Comparison of ENCODE assay signal across 9 cellular contexts in genomic region chr15:66940368-66940767, GRCh38.
DNase-seq lines count a peak whose midpoint lies in the region; ATAC-seq and TF ChIP-seq lines count a peak whose summit lies in the region.
"Had no signal": no experiment of that assay in that cellular context is flagged by ENCODE, and none has a peak within 500 bp of the region (broad histone marks: within the 10 kb centered on the region; RNA-seq: fewer than 3 reads in every experiment).

No MANE protein-coding gene starts in this region.

- no peak overlapping the region for H3K27ac Mint-ChIP-seq in activated naive CD4-positive, alpha-beta T cell treated with anti-CD3 and anti-CD28 coated beads for 36 hours
- H3K27ac Mint-ChIP-seq in activated T-cell treated with anti-CD3 and anti-CD28 coated beads, Interleukin-2, amount 50 U/mL, for 72 hours: no peak overlapping the region
- peak overlapping the region; percentile 21 for H3K27ac Mint-ChIP-seq in stimulated activated memory B cell treated with anti-CD40 and anti-IgM and Interleukin-4, amounts not matched to agents 10 μg/mL and 1 μg/mL and 100 μg/mL, for 72 hours

- ATAC-seq in HG02759 (IDR thresholded peaks at IDR 0.05; ENCODE audit: unreplicated experiment) (peak; percentile 75), GM21786 (IDR thresholded peaks at IDR 0.05; ENCODE audit: unreplicated experiment) (no peak)
- peak; percentile 86 to 92 for ATAC-seq in activated T-cell treated with anti-CD3 and anti-CD28 coated beads, Interleukin-2, amount 50 U/mL, for 72 hours (replicated peaks in 1 of 2)
- peak; percentile 77 for ATAC-seq in stimulated activated memory B cell treated with anti-CD40 and anti-IgM and Interleukin-4, amounts not matched to agents 10 μg/mL and 1 μg/mL and 100 μg/mL, for 72 hours

- no peaks in the 10 kb centered on the region for H3K27me3 ChIP-seq in BE2C

- no peaks in the 10 kb centered on the region for H3K36me3 Mint-ChIP-seq in activated naive CD4-positive, alpha-beta T cell treated with anti-CD3 and anti-CD28 coated beads for 36 hours (ENCODE audit: low read depth)
- peaks cover 2 to 4% of the 10 kb centered on the region in 2 donors for H3K36me3 Mint-ChIP-seq in activated T-cell treated with anti-CD3 and anti-CD28 coated beads, Interleukin-2, amount 50 U/mL, for 72 hours (ENCODE audit: insufficient read depth in 2 of 2)
- H3K36me3 Mint-ChIP-seq in stimulated activated memory B cell treated with anti-CD40 and anti-IgM and Interleukin-4, amounts not matched to agents 10 μg/mL and 1 μg/mL and 100 μg/mL, for 72 hours: no peaks in the 10 kb centered on the region

- CTCF ChIA-PET in activated naive CD4-positive, alpha-beta T cell treated with anti-CD3 and anti-CD28 coated beads for 36 hours (lab: Charles Lee): interaction anchor here (1.3 to 1.7 kb wide), 3 partner anchors 9 to 315 kb away, joined by 3 to 4 read pairs (median 3); no protein-coding TSS in a partner anchor

- no peaks in the 10 kb centered on the region for H3K9me3 ChIP-seq in BE2C

- no peaks in the 10 kb centered on the region for H3K4me1 ChIP-seq in BE2C

- no peak overlapping the region for H3K4me3 ChIP-seq in BE2C (ENCODE audit: low read depth, low read length)

- no peak overlapping the region for H3K4me3 Mint-ChIP-seq in activated naive CD4-positive, alpha-beta T cell treated with anti-CD3 and anti-CD28 coated beads for 36 hours
- H3K4me3 Mint-ChIP-seq in activated T-cell treated with anti-CD3 and anti-CD28 coated beads, Interleukin-2, amount 50 U/mL, for 72 hours: peak overlapping the region in 1 of 2 donors; percentile 22
- H3K4me3 Mint-ChIP-seq in stimulated activated memory B cell treated with anti-CD40 and anti-IgM and Interleukin-4, amounts not matched to agents 10 μg/mL and 1 μg/mL and 100 μg/mL, for 72 hours: no peak overlapping the region

- H3K27me3 Mint-ChIP-seq in activated naive CD4-positive, alpha-beta T cell treated with anti-CD3 and anti-CD28 coated beads for 36 hours (ENCODE audit: low read depth): peaks cover 3% of the 10 kb centered on the region
- H3K27me3 Mint-ChIP-seq in activated T-cell treated with anti-CD3 and anti-CD28 coated beads, Interleukin-2, amount 50 U/mL, for 72 hours (ENCODE audit: low read depth): peaks cover 20% of the 10 kb centered on the region
- H3K27me3 Mint-ChIP-seq in stimulated activated memory B cell treated with anti-CD40 and anti-IgM and Interleukin-4, amounts not matched to agents 10 μg/mL and 1 μg/mL and 100 μg/mL, for 72 hours: peaks cover 21% of the 10 kb centered on the region

- DNase-seq in activated naive CD4-positive, alpha-beta T cell treated with anti-CD3 and anti-CD28 coated beads for 36 hours: peak; percentile 22
- DNase-seq in activated naive CD4-positive, alpha-beta T cell treated with anti-CD3 and anti-CD28 coated beads, Interleukin-2, amount 50 U/mL, for 16 hours: no peak
- peak; percentile 19 to 45 for DNase-seq in activated T-cell treated with anti-CD3 and anti-CD28 coated beads, Interleukin-2, amount 50 U/mL, for 72 hours
- DNase-seq in C1 segment of cervical spinal cord (lab: John Stamatoyannopoulos, UW) (no peak), BE2C (no peak)
- DNase-seq: SHP77 treated with DMSO at 0.1 percent for 48 hours had no signal

- no peaks in the 10 kb centered on the region for H3K36me3 ChIP-seq in BE2C

- intact Hi-C loops in activated naive CD4-positive, alpha-beta T cell treated with anti-CD3 and anti-CD28 coated beads for 36 hours (cut with micrococcal nuclease): no loop called here

- H3K9me3 Mint-ChIP-seq in activated naive CD4-positive, alpha-beta T cell treated with anti-CD3 and anti-CD28 coated beads for 36 hours: peaks cover 8% of the 10 kb centered on the region
- H3K9me3 Mint-ChIP-seq in activated T-cell treated with anti-CD3 and anti-CD28 coated beads, Interleukin-2, amount 50 U/mL, for 72 hours: no peaks in the 10 kb centered on the region
- peaks cover 4% of the 10 kb centered on the region for H3K9me3 Mint-ChIP-seq in stimulated activated memory B cell treated with anti-CD40 and anti-IgM and Interleukin-4, amounts not matched to agents 10 μg/mL and 1 μg/mL and 100 μg/mL, for 72 hours

- peaks cover 10% of the 10 kb centered on the region for H3K4me1 Mint-ChIP-seq in activated naive CD4-positive, alpha-beta T cell treated with anti-CD3 and anti-CD28 coated beads for 36 hours (ENCODE audit: low read depth)
- peaks cover 32% of the 10 kb centered on the region for H3K4me1 Mint-ChIP-seq in activated T-cell treated with anti-CD3 and anti-CD28 coated beads, Interleukin-2, amount 50 U/mL, for 72 hours (ENCODE audit: low read depth)
- peaks cover 35% of the 10 kb centered on the region for H3K4me1 Mint-ChIP-seq in stimulated activated memory B cell treated with anti-CD40 and anti-IgM and Interleukin-4, amounts not matched to agents 10 μg/mL and 1 μg/mL and 100 μg/mL, for 72 hours

- no peak for TF ChIP-seq CTCF in BE2C (IDR thresholded peaks at IDR 0.05; ENCODE audit: low read depth, low read length)

Comparison
In these comparisons a context has a peak if more than half of its experiments do, and no peak if none do; other contexts are left out.
1. DNase-seq: peak in activated naive CD4-positive, alpha-beta T cell treated with anti-CD3 and anti-CD28 coated beads for 36 hours (single experiment) and activated T-cell treated with anti-CD3 and anti-CD28 coated beads, Interleukin-2, amount 50 U/mL, for 72 hours (2 of 2); none in activated naive CD4-positive, alpha-beta T cell treated with anti-CD3 and anti-CD28 coated beads, Interleukin-2, amount 50 U/mL, for 16 hours (single experiment), C1 segment of cervical spinal cord (0 of 14) and BE2C (single experiment).